Comparison of ENCODE assay signal across 22 cellular contexts in the genomic region with DNA sequence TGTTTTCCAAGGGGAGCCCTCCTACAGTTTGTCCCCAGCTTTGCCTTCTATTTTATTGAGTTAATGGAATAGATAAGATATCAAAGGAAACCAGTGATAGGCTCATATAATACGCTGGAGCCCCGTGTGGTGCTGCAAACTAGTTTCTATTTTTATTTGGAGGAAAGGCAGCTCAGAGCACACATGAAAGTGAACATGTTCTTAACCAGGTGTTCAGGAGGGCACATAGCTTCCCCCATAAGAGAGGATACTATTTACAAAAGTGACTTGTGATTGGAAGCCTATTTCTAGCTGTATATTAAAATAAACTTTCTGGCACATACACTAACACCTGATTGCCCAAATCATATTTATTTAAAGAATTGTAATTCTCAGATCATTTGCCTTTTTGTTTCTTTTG.
"Had no signal": no experiment of that assay in that cellular context is flagged by ENCODE, and none has a peak within 500 bp of the region (broad histone marks: within the 10 kb centered on the region; RNA-seq: fewer than 3 reads in every experiment).

No MANE protein-coding gene starts in this region.

- H3K4me3 ChIP-seq: SJCRH30 had no signal

- H3K27me3 ChIP-seq: SJCRH30 had no signal

- H3K4me2 ChIP-seq: KMS-11, SK-N-SH had no signal

- DNase-seq: activated CD4-positive, alpha-beta T cell treated with anti-CD3 and anti-CD28 coated beads for 4 hours; activated CD8-positive, alpha-beta memory T cell treated with anti-CD3 and anti-CD28 coated beads, Interleukin-2, amount 50 U/mL, for 4 hours; activated CD8-positive, alpha-beta T cell treated with anti-CD3 and anti-CD28 coated beads for 36 hours; activated T-cell treated with anti-CD3 and anti-CD28 coated beads, Interleukin-2, amount 50 U/mL, for 72 hours; aorta; central memory CD4-positive, alpha-beta T cell; NCI-H1105 treated with DMSO at 0.1 percent for 48 hours; NCI-H1436 treated with DMSO at 0.1 percent for 48 hours; NCI-H187; NCI-H2081; NCI-H510A treated with DMSO at 0.1 percent for 48 hours; NCI-H69; RPMI8226; SJCRH30; SK-N-SH; T-helper 1 cell had no signal

- H3K9me3 ChIP-seq: SJCRH30, SK-N-SH had no signal

- H3K9me2 ChIP-seq: SK-N-SH had no signal

- H3K9me3 Mint-ChIP-seq: activated CD8-positive, alpha-beta T cell treated with anti-CD3 and anti-CD28 coated beads for 36 hours; activated naive CD4-positive, alpha-beta T cell treated with anti-CD3 and anti-CD28 coated beads, Interleukin-2, amount 50 U/mL, for 24 hours; activated T-cell treated with anti-CD3 and anti-CD28 coated beads, Interleukin-2, amount 50 U/mL, for 72 hours; activated T-helper 2 cell treated with anti-CD3 and anti-CD28 coated beads, Interferon-gamma antibody, Interleukin-2, Interleukin-4, amounts not matched to agents 10 μg/mL and 5 μg/mL and 100 μg/mL, durations not matched to agents 14 hours and 24 hours and 36 hours had no signal

- H3K27me3 Mint-ChIP-seq: activated CD8-positive, alpha-beta T cell treated with anti-CD3 and anti-CD28 coated beads for 36 hours had no signal

- H3K36me3 Mint-ChIP-seq: activated naive CD4-positive, alpha-beta T cell treated with anti-CD3 and anti-CD28 coated beads, Interleukin-2, amount 50 U/mL, for 24 hours had no signal

- H3K4me1 ChIP-seq: SJCRH30 had no signal

- ATAC-seq: activated CD4-positive, CD25-positive, alpha-beta regulatory T cell treated with anti-CD3 and anti-CD28 coated beads, Interleukin-2, amount 50 U/mL, for 24 hours; activated CD8-positive, alpha-beta T cell treated with anti-CD3 and anti-CD28 coated beads for 36 hours; activated T-cell treated with anti-CD3 and anti-CD28 coated beads, Interleukin-2, amount 50 U/mL, for 72 hours; Panc1; Right ventricle myocardium inferior had no signal

- H3K27ac Mint-ChIP-seq: activated CD8-positive, alpha-beta T cell treated with anti-CD3 and anti-CD28 coated beads for 36 hours; activated naive CD4-positive, alpha-beta T cell treated with anti-CD3 and anti-CD28 coated beads, Interleukin-2, amount 50 U/mL, for 24 hours; activated T-cell treated with anti-CD3 and anti-CD28 coated beads, Interleukin-2, amount 50 U/mL, for 72 hours; activated T-helper 2 cell treated with anti-CD3 and anti-CD28 coated beads, Interferon-gamma antibody, Interleukin-2, Interleukin-4, amounts not matched to agents 10 μg/mL and 5 μg/mL and 100 μg/mL, durations not matched to agents 14 hours and 24 hours and 36 hours had no signal

- H3K9ac ChIP-seq: KMS-11, SK-N-SH had no signal

- H3K27ac ChIP-seq: KMS-11, SJCRH30 had no signal

- H3K4me3 Mint-ChIP-seq: activated CD8-positive, alpha-beta T cell treated with anti-CD3 and anti-CD28 coated beads for 36 hours; activated naive CD4-positive, alpha-beta T cell treated with anti-CD3 and anti-CD28 coated beads, Interleukin-2, amount 50 U/mL, for 24 hours; activated T-cell treated with anti-CD3 and anti-CD28 coated beads, Interleukin-2, amount 50 U/mL, for 72 hours had no signal

- H3K4me1 Mint-ChIP-seq: activated naive CD4-positive, alpha-beta T cell treated with anti-CD3 and anti-CD28 coated beads, Interleukin-2, amount 50 U/mL, for 24 hours had no signal

- H3K36me3 ChIP-seq: SJCRH30 had no signal
